Comparison of ENCODE assay signal across 9 cellular contexts in genomic region chr22:27113211-27114030, GRCh38.
A peak's percentile ranks its signal among the peaks of the same experiment; 100 is the strongest.
DNase-seq lines count a peak whose midpoint lies in the region; ATAC-seq and TF ChIP-seq lines count a peak whose summit lies in the region.
"Had no signal": no experiment of that assay in that cellular context is flagged by ENCODE, and none has a peak within 500 bp of the region (broad histone marks: within the 10 kb centered on the region; RNA-seq: fewer than 3 reads in every experiment).

No MANE protein-coding gene starts in this region.

- no peak overlapping the region for H4K8ac ChIP-seq in trophoblast cell (ENCODE audit: low read depth, low read length)

- no peak overlapping the region for H3K9ac ChIP-seq in trophoblast cell (ENCODE audit: low read length)

- no peak overlapping the region for H3K27ac ChIP-seq in trophoblast cell (ENCODE audit: low read depth, low read length)

- no peak overlapping the region for H4K12ac ChIP-seq in trophoblast cell (ENCODE audit: low read depth, low read length)

- peak; percentile 20 for TF ChIP-seq CTCF in fibroblast of pulmonary artery (IDR thresholded peaks at IDR 0.05; ENCODE audit: low read length, missing control alignments)
- no peak for TF ChIP-seq CTCF in GM13977 (IDR thresholded peaks at IDR 0.05; ENCODE audit: extremely low read depth, insufficient read depth, missing control alignments)

- no peaks in the 10 kb centered on the region for H3K27me3 ChIP-seq in trophoblast cell (ENCODE audit: insufficient read depth, low read length)

- H3K4me1 ChIP-seq in trophoblast cell (ENCODE audit: control insufficient read depth in 1 of 2, insufficient read depth in 2 of 2, low read length in 2 of 2): peaks cover 17 to 28% of the 10 kb centered on the region in 2 experiments

- no peak overlapping the region for H3K14ac ChIP-seq in trophoblast cell (ENCODE audit: low read length)

- ATAC-seq in GM19324 (IDR thresholded peaks at IDR 0.05; ENCODE audit: low FRiP score, unreplicated experiment) (no peak), GM21423 (IDR thresholded peaks at IDR 0.05; ENCODE audit: unreplicated experiment) (no peak)

- H2BK12ac ChIP-seq in trophoblast cell (ENCODE audit: low read length): no peak overlapping the region

- no peak overlapping the region for H3K4me2 ChIP-seq in trophoblast cell (ENCODE audit: low read length)

- H3K36me3 ChIP-seq in trophoblast cell (ENCODE audit: control insufficient read depth in 1 of 2, insufficient read depth in 2 of 2, low read length in 2 of 2): no peaks in the 10 kb centered on the region

- H3K4me3 ChIP-seq in fibroblast of pulmonary artery (replicated peaks; ENCODE audit: low read depth, low read length): no peak overlapping the region
- no peak overlapping the region for H3K4me3 ChIP-seq in trophoblast cell (ENCODE audit: low read depth, low read length)

- no peaks in the 10 kb centered on the region for H3K9me3 ChIP-seq in trophoblast cell (ENCODE audit: insufficient read depth, low read depth, low read length)

- no peak overlapping the region for H3K4ac ChIP-seq in trophoblast cell (ENCODE audit: low read depth, low read length)

- in situ Hi-C loops in GM13977 (cut with MboI; ENCODE audit: low pct_unique_long_range_greater_than_20kb, low sequenced_read_pairs, unreplicated experiment): no loop called here

- H4K91ac ChIP-seq in trophoblast cell (ENCODE audit: low read depth, low read length): no peak overlapping the region

- H2AK5ac ChIP-seq in trophoblast cell (ENCODE audit: low read length): no peak overlapping the region

- H3K18ac ChIP-seq in trophoblast cell (ENCODE audit: low read length): no peak overlapping the region

- peak overlapping the region; percentile 17 for H2BK120ac ChIP-seq in trophoblast cell (ENCODE audit: insufficient read depth, low read length, poor library complexity)

- no peak overlapping the region for H2BK5ac ChIP-seq in trophoblast cell (ENCODE audit: low read depth, low read length, poor library complexity)

- peaks cover 15% of the 10 kb centered on the region for H3K79me1 ChIP-seq in trophoblast cell (ENCODE audit: low read length)

- DNase-seq in Daoy (ENCODE audit: low read depth) (peak; percentile 96), RKO (ENCODE audit: low spot score) (peak; percentile 35), fibroblast of pulmonary artery (ENCODE audit: low read depth) (peak; percentile 96), trophoblast cell (peak in 1 of 2 donors; percentile 48), GM13977 (ENCODE audit: low spot score) (no peak), T-helper 9 cell (no peak)
- DNase-seq: activated naive CD8-positive, alpha-beta T cell treated with anti-CD3 and anti-CD28 coated beads, Interleukin-2, amount 10 ng/mL, durations not matched to agents 7 days and 5 days had no signal

- H3K79me2 ChIP-seq in trophoblast cell (ENCODE audit: control insufficient read depth, insufficient read depth, low read length, poor library complexity): peaks cover 2% of the 10 kb centered on the region

- WGBS in trophoblast cell (ENCODE audit: extremely low coverage, insufficient coverage, insufficient read length): no CpG with 5 or more reads among the region's 4 CpGs

- H2AFZ ChIP-seq in trophoblast cell (ENCODE audit: insufficient read depth, low read length, poor library complexity): no peak overlapping the region

- no peak overlapping the region for H3K23ac ChIP-seq in trophoblast cell (ENCODE audit: low read length)

Comparison
In these comparisons a context has a peak if more than half of its experiments do, and no peak if none do; other contexts are left out.
1. DNase-seq: peak in Daoy (single experiment), RKO (single experiment) and fibroblast of pulmonary artery (single experiment); none in GM13977 (single experiment) and T-helper 9 cell (single experiment).